Comparison of ENCODE assay signal across 1 cellular context in genomic region chr3:56801597-56802410, GRCh38.
TF ChIP-seq lines count a peak whose summit lies in the region.

Gene ARHGEF3, minus strand, starts transcription at chr3:56801949. Its CDS starts 151 bp downstream, at chr3:56801798.

TF ChIP-seq in K562, 482 proteins besides CTCF, POLR2A, EP300 and RAD21 (continued from another document and continues in another):
- TF ChIP-seq CLOCK (CRISPR knock-in tag; IDR thresholded peaks at IDR 0.05; ENCODE audit: borderline replicate concordance), result no peak
- TF ChIP-seq PTRF (tag; IDR thresholded peaks at IDR 0.05), result no peak
- TF ChIP-seq IFI16 (CRISPR knock-in tag; IDR thresholded peaks at IDR 0.05), result no peak
- TF ChIP-seq CTBP1 (IDR thresholded peaks at IDR 0.05; ENCODE audit: borderline replicate concordance), result no peak
- TF ChIP-seq HMGXB4 (CRISPR knock-in tag; IDR thresholded peaks at IDR 0.05), result no peak
- no peak for TF ChIP-seq CC2D1A (IDR thresholded peaks at IDR 0.05)
- TF ChIP-seq RERE (CRISPR knock-in tag; IDR thresholded peaks at IDR 0.05; ENCODE audit: borderline replicate concordance), result no peak
- TF ChIP-seq AFF4 (CRISPR knock-in tag; IDR thresholded peaks at IDR 0.05), result no peak
- TF ChIP-seq MTF1 (CRISPR knock-in tag; IDR thresholded peaks at IDR 0.05; ENCODE audit: borderline replicate concordance), result no peak
- no peak for TF ChIP-seq RHOXF2B (CRISPR knock-in tag; conservative IDR thresholded peaks at IDR 0.05)
- no peak for TF ChIP-seq U2AF2 (optimal IDR thresholded peaks at IDR 0.05; ENCODE audit: low read depth, low read length)
- TF ChIP-seq NEUROD1 (IDR thresholded peaks at IDR 0.05; ENCODE audit: borderline replicate concordance, low read depth, low read length, partially characterized antibody), result no peak
- TF ChIP-seq BDP1 (IDR thresholded peaks at IDR 0.05; ENCODE audit: insufficient read depth, insufficient read length), result no peak
- no peak for TF ChIP-seq GATAD2B (IDR thresholded peaks at IDR 0.05; ENCODE audit: borderline replicate concordance)
- no peak for TF ChIP-seq RNF2 (IDR thresholded peaks at IDR 0.05)
- no peak for TF ChIP-seq BCOR (IDR thresholded peaks at IDR 0.05)
- no peak for TF ChIP-seq ZNF133 (CRISPR knock-in tag; IDR thresholded peaks at IDR 0.05)
- peak; percentile 51 for TF ChIP-seq CXXC5 (CRISPR knock-in tag; IDR thresholded peaks at IDR 0.05)
- TF ChIP-seq E2F4 (CRISPR knock-in tag; IDR thresholded peaks at IDR 0.05; ENCODE audit: low read depth), result no peak
- no peak for TF ChIP-seq BRF2 (IDR thresholded peaks at IDR 0.05; ENCODE audit: borderline replicate concordance, insufficient read depth, insufficient read length)
- TF ChIP-seq HMG20A (CRISPR knock-in tag; conservative IDR thresholded peaks at IDR 0.05), result no peak
- TF ChIP-seq ZNF766 (CRISPR knock-in tag; conservative IDR thresholded peaks at IDR 0.05), result no peak
- TF ChIP-seq NFIC (IDR thresholded peaks at IDR 0.05), result no peak
- TF ChIP-seq XRCC3 (IDR thresholded peaks at IDR 0.05), result no peak
- no peak for TF ChIP-seq FOS (IDR thresholded peaks at IDR 0.05; ENCODE audit: extremely low read depth, insufficient read length)
- TF ChIP-seq HDAC6 (IDR thresholded peaks at IDR 0.05; ENCODE audit: low read depth, low read length), result no peak
- no peak for TF ChIP-seq JUN (IDR thresholded peaks at IDR 0.05; ENCODE audit: borderline replicate concordance, low read depth, low read length)
- TF ChIP-seq JUN (CRISPR knock-in tag; IDR thresholded peaks at IDR 0.05; ENCODE audit: borderline replicate concordance), result no peak
- no peak for TF ChIP-seq NCOA4 (IDR thresholded peaks at IDR 0.05; ENCODE audit: partially characterized antibody)
- TF ChIP-seq ZNF146 (CRISPR knock-in tag; IDR thresholded peaks at IDR 0.05; ENCODE audit: unreplicated experiment), result no peak
- TF ChIP-seq MNT (conservative IDR thresholded peaks at IDR 0.05), result peak; percentile 65 to 89
- TF ChIP-seq DACH1 (IDR thresholded peaks at IDR 0.05; ENCODE audit: partially characterized antibody), result no peak
- no peak for TF ChIP-seq HES1 (IDR thresholded peaks at IDR 0.05; ENCODE audit: low read depth)
- TF ChIP-seq FOXA1 (IDR thresholded peaks at IDR 0.05; ENCODE audit: borderline replicate concordance), result no peak
- no peak for TF ChIP-seq ZNF324 (CRISPR knock-in tag; IDR thresholded peaks at IDR 0.05)
- TF ChIP-seq THAP7 (CRISPR knock-in tag; IDR thresholded peaks at IDR 0.05), result no peak
- TF ChIP-seq SOX6 (IDR thresholded peaks at IDR 0.05), result no peak
- no peak for TF ChIP-seq ILK (tag; IDR thresholded peaks at IDR 0.05; ENCODE audit: borderline replicate concordance, low read depth)
- TF ChIP-seq TEAD2 (tag; IDR thresholded peaks at IDR 0.05), result no peak
